In genomic region chr15:69469467-69470191, GRCh38 we compare ENCODE assay signal across 1 cellular context.
TF ChIP-seq lines count a peak whose summit lies in the region.

No MANE protein-coding gene starts in this region.

TF ChIP-seq in WTC11, 78 proteins besides CTCF, POLR2A, EP300 and RAD21 (continued from another document):
- TF ChIP-seq FOXP4 (CRISPR knock-in tag; IDR thresholded peaks at IDR 0.05), result no peak
- no peak for TF ChIP-seq USF2 (CRISPR knock-in tag; IDR thresholded peaks at IDR 0.05)
- TF ChIP-seq HMGA2 (CRISPR knock-in tag; IDR thresholded peaks at IDR 0.05), result no peak
- TF ChIP-seq NFYB (CRISPR knock-in tag; conservative IDR thresholded peaks at IDR 0.05; ENCODE audit: low read depth), result no peak
